35 cellular contexts compared by ENCODE assay signal in genomic region chr1:204936765-204937164, GRCh38.
DNase-seq lines count a peak whose midpoint lies in the region; ATAC-seq, FAIRE-seq and TF ChIP-seq lines count a peak whose summit lies in the region.
"Had no signal": no experiment of that assay in that cellular context is flagged by ENCODE, and none has a peak within 500 bp of the region (broad histone marks: within the 10 kb centered on the region; RNA-seq: fewer than 3 reads in every experiment).

No MANE protein-coding gene starts in this region.

- H3K56ac ChIP-seq in H1 (replicated peaks; ENCODE audit: insufficient read length, low read depth, low read length) = no peak overlapping the region

- H3K27ac ChIP-seq in HEK293 (ENCODE audit: extremely low read depth, low read depth, low read length) (no peak overlapping the region), H1 (ENCODE audit: low read depth, low read length) (no peak overlapping the region), sigmoid colon (no peak overlapping the region), temporal lobe (ENCODE audit: low read depth, low read length) (peak overlapping the region; percentile 64)
- H3K27ac ChIP-seq: 22Rv1; A549; BLaER1; BLaER1 treated with 17β-estradiol and CSF1 and Interleukin-3, amounts not matched to agents 10 nM and 100 nM; C4-2B had no signal

- no peak overlapping the region for H4K8ac ChIP-seq in H1 (ENCODE audit: extremely low read depth, insufficient read depth, low read length)

- no peaks in the 10 kb centered on the region for H3K79me2 ChIP-seq in H1 (ENCODE audit: control insufficient read depth in 1 of 2, insufficient read depth in 2 of 2, low read length in 2 of 2)

- H3K4me3 Mint-ChIP-seq in glutamatergic neuron (ENCODE audit: unreplicated experiment) = no peak overlapping the region
- H3K4me3 Mint-ChIP-seq: B cell; CD14-positive monocyte; CD4-positive, alpha-beta memory T cell; CD4-positive, alpha-beta T cell; CD4-positive, CD25-positive, alpha-beta regulatory T cell; CD8-positive, alpha-beta memory T cell; CD8-positive, alpha-beta T cell had no signal

- DNase-seq in H1 (ENCODE audit: low read depth in 1 of 2, low spot score in 2 of 2) (no peak), sigmoid colon (peak; percentile 28), glutamatergic neuron (no peak), GM13977 (ENCODE audit: low spot score) (no peak), ACHN (no peak)
- DNase-seq: 8988T; AML-193; BE2C; C1 segment of cervical spinal cord; Caco-2; Calu3; CD4-positive, alpha-beta memory T cell; CD4-positive, alpha-beta T cell; CD4-positive, CD25-positive, alpha-beta regulatory T cell; CD8-positive, alpha-beta memory T cell; CD8-positive, alpha-beta T cell; COR-L47; DMS 273 treated with DMSO at 0.1 percent for 48 hours; DMS153; DMS53; DMS79; DMS79 treated with DMSO at 0.1 percent for 48 hours; DND-41; EL had no signal

- peaks cover 3% of the 10 kb centered on the region for H3K9me3 Mint-ChIP-seq in glutamatergic neuron (ENCODE audit: unreplicated experiment)
- H3K9me3 Mint-ChIP-seq: CD14-positive monocyte; CD4-positive, alpha-beta memory T cell; CD4-positive, alpha-beta T cell; CD8-positive, alpha-beta memory T cell; CD8-positive, alpha-beta T cell had no signal

- H2BK5ac ChIP-seq in H1 (ENCODE audit: low read depth, low read length) = no peak overlapping the region

- H3K18ac ChIP-seq in H1 (ENCODE audit: extremely low read depth, low read length) = no peak overlapping the region

- ATAC-seq in GM19452 (IDR thresholded peaks at IDR 0.05; ENCODE audit: unreplicated experiment) = no peak
- ATAC-seq: A549; CD8-positive, alpha-beta T cell had no signal

- no peak overlapping the region for H2BK15ac ChIP-seq in H1 (ENCODE audit: low read length)

- FAIRE-seq in H1 (lab: Jason Lieb, UNC) = no peak
- FAIRE-seq: A204.1, A549 had no signal

- H3K23me2 ChIP-seq in H1 (ENCODE audit: low read depth, low read length) = peaks cover 2% of the 10 kb centered on the region; the same call in 1 of the 2 replicates

- H4K91ac ChIP-seq in H1 (replicated peaks; ENCODE audit: insufficient read length, low read length) = no peak overlapping the region

- 40% methylated on average over 4 of the region's 4 CpGs; no CpG with 5 or more reads in 1 of the 2 experiments for WGBS in H1 (ENCODE audit: extremely low coverage in 1 of 2, insufficient coverage in 1 of 2, insufficient read length in 1 of 2, insufficient replicate concordance in 2 of 2, low coverage in 1 of 2, low lambda C conversion rate in 2 of 2, missing lambda C conversion rate in 1 of 2), 2 experiments
- 70% methylated on average over 4 of the region's 4 CpGs for whole genome bisulfite sequencing in sigmoid colon, 2 donors

- H2BK120ac ChIP-seq in H1 (replicated peaks; ENCODE audit: low read depth, low read length) = no peak overlapping the region

- H3K27me3 ChIP-seq in H1 (replicated peaks in 1 of 4; ENCODE audit: control insufficient read depth in 3 of 4, extremely low read depth in 1 of 4, insufficient read depth in 3 of 4, low read length in 3 of 4) (no peaks in the 10 kb centered on the region; a peak in 1 of 7 replicates), sigmoid colon (no peaks in the 10 kb centered on the region)
- H3K27me3 ChIP-seq: BE2C had no signal

- no peak overlapping the region for H3K4me3 ChIP-seq in HEK293 (ENCODE audit: low read depth, low read length)
- no peak overlapping the region for H3K4me3 ChIP-seq in H1 (ENCODE audit: extremely low read depth in 1 of 4, insufficient read depth in 2 of 4, low read depth in 3 of 4, low read length in 4 of 4)
- no peak overlapping the region for H3K4me3 ChIP-seq in sigmoid colon
- H3K4me3 ChIP-seq: A549; BLaER1; BLaER1 treated with 17β-estradiol and CSF1 and Interleukin-3, amounts not matched to agents 10 nM and 100 nM had no signal

- H4K5ac ChIP-seq in H1 (ENCODE audit: insufficient read length, low read depth, low read length) = no peak overlapping the region

- no peak overlapping the region for H2BK20ac ChIP-seq in H1 (ENCODE audit: low read length)

- no peaks in the 10 kb centered on the region for H3K79me1 ChIP-seq in H1 (ENCODE audit: low read depth, low read length)

- TF ChIP-seq EP300 in H1 (IDR thresholded peaks at IDR 0.05; ENCODE audit: borderline replicate concordance in 1 of 2, low read depth in 2 of 2, low read length in 2 of 2) (no peak), sigmoid colon (IDR thresholded peaks at IDR 0.05) (no peak)

- TF ChIP-seq RAD21 in H1 (IDR thresholded peaks at IDR 0.05 in 1 of 2, conservative IDR thresholded peaks at IDR 0.05 in 1 of 2; ENCODE audit: low read depth in 2 of 2, low read length in 2 of 2) = no peak

- H3K4me2 ChIP-seq in H1 (ENCODE audit: insufficient read depth in 1 of 2, low read depth in 2 of 2, low read length in 2 of 2) = no peak overlapping the region
- H3K4me2 ChIP-seq: A549, BLaER1 had no signal

- H3K14ac ChIP-seq in H1 (ENCODE audit: insufficient read length) = no peak overlapping the region

- no peak overlapping the region for H2BK12ac ChIP-seq in H1 (ENCODE audit: low read depth, low read length)

- no peak overlapping the region for H2AK5ac ChIP-seq in H1 (ENCODE audit: low read depth, low read length)

- peaks cover 9% of the 10 kb centered on the region for H3K36me3 Mint-ChIP-seq in glutamatergic neuron (ENCODE audit: unreplicated experiment)
- H3K36me3 Mint-ChIP-seq: CD14-positive monocyte; CD4-positive, alpha-beta memory T cell; CD4-positive, CD25-positive, alpha-beta regulatory T cell; CD8-positive, alpha-beta memory T cell; CD8-positive, alpha-beta T cell had no signal

- CTCF ChIA-PET in HEK293 (lab: Yijun Ruan, JAX) (interaction anchor here (3.8 to 7.2 kb wide), 2 partner anchors 126 to 129 kb away, joined by 19 to 179 read pairs; no protein-coding TSS in a partner anchor), H1 (lab: Charles Lee; ENCODE audit: partially characterized antibody) (interaction anchor here (1.7 to 11.9 kb wide), 6 partner anchors 9 to 130 kb away, joined by 4 to 278 read pairs (median 9); no protein-coding TSS in a partner anchor)

- TF ChIP-seq CTCF in HEK293 (tag by site-specific recombination; IDR thresholded peaks at IDR 0.05) = no peak
- TF ChIP-seq CTCF in H1 (IDR thresholded peaks at IDR 0.05; ENCODE audit: control extremely low read depth in 1 of 3, insufficient read depth in 1 of 3, low read depth in 1 of 3, low read length in 3 of 3) = no peak
- no peak for TF ChIP-seq CTCF in sigmoid colon (IDR thresholded peaks at IDR 0.05)
- no peak for TF ChIP-seq CTCF in glutamatergic neuron (IDR thresholded peaks at IDR 0.05; ENCODE audit: partially characterized antibody, unreplicated experiment)
- TF ChIP-seq CTCF in GM13977 (IDR thresholded peaks at IDR 0.05; ENCODE audit: extremely low read depth, insufficient read depth, missing control alignments) = no peak

- H3K4me1 Mint-ChIP-seq in glutamatergic neuron (ENCODE audit: low read depth, unreplicated experiment) = peaks cover 8% of the 10 kb centered on the region
- H3K4me1 Mint-ChIP-seq: B cell; CD14-positive monocyte; CD4-positive, alpha-beta memory T cell; CD4-positive, CD25-positive, alpha-beta regulatory T cell; CD8-positive, alpha-beta memory T cell had no signal

- no peak overlapping the region for H3K27ac Mint-ChIP-seq in glutamatergic neuron (ENCODE audit: unreplicated experiment)
- H3K27ac Mint-ChIP-seq: B cell; CD14-positive monocyte; CD4-positive, alpha-beta memory T cell; CD4-positive, alpha-beta T cell; CD8-positive, alpha-beta memory T cell; CD8-positive, alpha-beta T cell had no signal

- in situ Hi-C loops in GM13977 (cut with MboI; ENCODE audit: low pct_unique_long_range_greater_than_20kb, low sequenced_read_pairs, unreplicated experiment) = no loop called here
- in situ Hi-C loops in ACHN (cut with HindIII; ENCODE audit: low pct_ligation_motif_present, low pct_unique_long_range_greater_than_20kb, low sequenced_read_pairs) = no loop called here

- H3K4me1 ChIP-seq in HEK293 (ENCODE audit: control insufficient read depth, insufficient read depth, low read length) (no peaks in the 10 kb centered on the region), H1 (replicated peaks in 1 of 4; ENCODE audit: control insufficient read depth in 3 of 4, insufficient read depth in 4 of 4, low read length in 3 of 4) (peaks cover 0 to 3% (median 2%) of the 10 kb centered on the region in 4 experiments; a peak in 2 of 7 replicates), sigmoid colon (peaks cover 0 to 13% (median 2%) of the 10 kb centered on the region in 4 donors)
- H3K4me1 ChIP-seq: A549, Caco-2 had no signal

- H3K9me3 ChIP-seq in HEK293 (ENCODE audit: control insufficient read depth, insufficient read depth, low read depth, low read length) = no peaks in the 10 kb centered on the region
- no peaks in the 10 kb centered on the region for H3K9me3 ChIP-seq in H1 (ENCODE audit: insufficient read depth in 2 of 2, low read depth in 1 of 2, low read length in 1 of 2)
- no peaks in the 10 kb centered on the region for H3K9me3 ChIP-seq in sigmoid colon
- H3K9me3 ChIP-seq: A549; BE2C; BLaER1; BLaER1 treated with 17β-estradiol and CSF1 and Interleukin-3, amounts not matched to agents 10 nM and 100 nM; Caco-2 had no signal

- no peak overlapping the region for H2AFZ ChIP-seq in H1 (ENCODE audit: low read length)

- H3K23ac ChIP-seq in H1 (ENCODE audit: insufficient read length) = no peak overlapping the region

- POLR2A ChIA-PET in HEK293 (lab: Yijun Ruan, JAX) (no interaction called here), H1 (lab: Charles Lee; ENCODE audit: partially characterized antibody) (interaction anchor here (1.3 kb wide), 1 partner anchor 16 kb away, joined by 3 read pairs; no protein-coding TSS in a partner anchor)

- peaks cover 4% of the 10 kb centered on the region for H3K27me3 Mint-ChIP-seq in glutamatergic neuron (ENCODE audit: unreplicated experiment)
- H3K27me3 Mint-ChIP-seq: CD4-positive, CD25-positive, alpha-beta regulatory T cell had no signal

- no peak overlapping the region for H3K4ac ChIP-seq in H1 (replicated peaks; ENCODE audit: insufficient read length, low read depth, low read length)

- H3K36me3 ChIP-seq in HEK293 (ENCODE audit: control insufficient read depth in 2 of 2, insufficient read depth in 1 of 2, low read length in 2 of 2) = no peaks in the 10 kb centered on the region
- no peaks in the 10 kb centered on the region for H3K36me3 ChIP-seq in H1 (ENCODE audit: control insufficient read depth in 2 of 4, insufficient read depth in 4 of 4, low read length in 3 of 4)
- H3K36me3 ChIP-seq in sigmoid colon = no peaks in the 10 kb centered on the region
- H3K36me3 ChIP-seq: BE2C; BLaER1; BLaER1 treated with 17β-estradiol and CSF1 and Interleukin-3, amounts not matched to agents 10 nM and 100 nM had no signal

- no peak for TF ChIP-seq POLR2A in H1 (IDR thresholded peaks at IDR 0.05; ENCODE audit: control extremely low read depth in 1 of 2, low read depth in 2 of 2, low read length in 2 of 2)
- no peak for TF ChIP-seq POLR2A in sigmoid colon (IDR thresholded peaks at IDR 0.05)

- H3K9ac ChIP-seq in H1 (replicated peaks in 1 of 4; ENCODE audit: extremely low read depth in 1 of 4, low read depth in 3 of 4, low read length in 3 of 4) = no peak overlapping the region
- H3K9ac ChIP-seq: BLaER1; BLaER1 treated with 17β-estradiol and CSF1 and Interleukin-3, amounts not matched to agents 10 nM and 100 nM had no signal

- H4K20me1 ChIP-seq in H1 (replicated peaks in 1 of 2; ENCODE audit: control insufficient read depth in 1 of 2, insufficient read depth in 2 of 2, low read length in 2 of 2) = no peaks in the 10 kb centered on the region
- H4K20me1 ChIP-seq: BLaER1; BLaER1 treated with 17β-estradiol and CSF1 and Interleukin-3, amounts not matched to agents 10 nM and 100 nM had no signal

- intact Hi-C loops in sigmoid colon (cut with DNase I) = no loop called here
